22 cellular contexts compared by ENCODE assay signal in the genomic region with DNA sequence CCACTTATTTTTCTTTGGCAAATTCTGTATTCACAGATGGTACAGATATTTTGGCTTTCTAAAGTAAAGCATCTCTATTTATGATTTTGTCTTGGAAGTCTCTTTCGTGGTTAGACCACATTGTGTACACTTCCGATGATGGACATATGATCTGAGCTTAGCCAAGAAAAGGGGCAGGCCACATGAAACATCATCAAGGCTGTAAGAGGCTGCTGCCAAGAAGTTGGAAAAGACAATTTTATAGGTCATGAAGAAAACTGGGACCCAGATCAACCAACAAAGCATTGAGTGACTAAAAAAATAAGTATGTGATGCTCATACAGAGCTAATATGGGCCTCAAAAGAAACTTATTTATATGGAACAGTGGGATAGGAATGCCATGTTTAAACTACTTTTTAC.
A peak's percentile ranks its signal among the peaks of the same experiment; 100 is the strongest.
DNase-seq lines count a peak whose midpoint lies in the region; ATAC-seq, FAIRE-seq and TF ChIP-seq lines count a peak whose summit lies in the region.
"Had no signal": no experiment of that assay in that cellular context is flagged by ENCODE, and none has a peak within 500 bp of the region (broad histone marks: within the 10 kb centered on the region; RNA-seq: fewer than 3 reads in every experiment).

No MANE protein-coding gene starts in this region.

- H3K4me2 ChIP-seq in astrocyte (ENCODE audit: low read length), result no peak overlapping the region
- H3K4me2 ChIP-seq in HepG2 (ENCODE audit: low read depth, low read length), result no peak overlapping the region
- H3K4me2 ChIP-seq: A549 had no signal

- in situ Hi-C loops in HepG2 (cut with HindIII; ENCODE audit: extremely low pct_ligation_motif_present, low pct_unique_long_range_greater_than_20kb), result no loop called here

- BruUV-seq in HepG2 (replicated peaks; lab: Mats Ljungman, UMichigan), result no TSS peak

- 51% methylated on average over 2 of the region's 2 CpGs for WGBS in HepG2 (ENCODE audit: low lambda C conversion rate)

- H3K36me3 ChIP-seq in astrocyte (ENCODE audit: insufficient read depth, low read length) (no peaks in the 10 kb centered on the region), HepG2 (replicated peaks in 1 of 2; ENCODE audit: control insufficient read depth in 1 of 2, insufficient read depth in 2 of 2, low read length in 2 of 2) (no peaks in the 10 kb centered on the region)
- H3K36me3 ChIP-seq: HAP-1, sigmoid colon, upper lobe of left lung had no signal

- H3K4me3 ChIP-seq in astrocyte (ENCODE audit: insufficient read depth, low read depth, low read length) (no peak overlapping the region), fibroblast of pulmonary artery (replicated peaks; ENCODE audit: low read depth, low read length) (no peak overlapping the region), HepG2 (replicated peaks in 1 of 3; ENCODE audit: insufficient read depth in 1 of 3, low read depth in 2 of 3, low read length in 3 of 3) (no peak overlapping the region)
- H3K4me3 ChIP-seq: A549, HAP-1, sigmoid colon, upper lobe of left lung had no signal

- H3K9ac ChIP-seq in astrocyte (ENCODE audit: low read length) (no peak overlapping the region), HepG2 (ENCODE audit: insufficient read depth, low read depth, low read length) (no peak overlapping the region)

- peaks cover 10% of the 10 kb centered on the region for H3K4me1 Mint-ChIP-seq in astrocyte (ENCODE audit: low read depth, unreplicated experiment)
- H3K4me1 Mint-ChIP-seq: activated naive CD4-positive, alpha-beta T cell treated with anti-CD3 and anti-CD28 coated beads, Interleukin-2, amount 50 U/mL, for 24 hours had no signal

- no peaks in the 10 kb centered on the region for H3K27me3 Mint-ChIP-seq in astrocyte (ENCODE audit: low read depth, unreplicated experiment)
- H3K27me3 Mint-ChIP-seq: activated naive CD4-positive, alpha-beta T cell treated with anti-CD3 and anti-CD28 coated beads, Interleukin-2, amount 50 U/mL, for 24 hours; natural killer cell treated with Interleukin-12 subunit alpha and Interleukin-12 subunit beta and Interleukin-15 and Interleukin-18, amount 100 ng/mL, for 72 hours had no signal

- intact Hi-C loops in HepG2 (cut with micrococcal nuclease; ENCODE audit: unreplicated experiment), result no loop called here

- no peaks in the 10 kb centered on the region for H3K4me1 ChIP-seq in astrocyte (ENCODE audit: insufficient read depth, low read length)
- no peaks in the 10 kb centered on the region for H3K4me1 ChIP-seq in HepG2 (ENCODE audit: insufficient read depth, low read length)
- H3K4me1 ChIP-seq: A549, HAP-1, upper lobe of left lung had no signal

- FAIRE-seq in astrocyte (lab: Jason Lieb, UNC) (no peak), HepG2 (lab: Jason Lieb, UNC) (no peak)
- FAIRE-seq: A549, GM19239, RCC 7860 had no signal

- CTCF ChIA-PET in HepG2 (lab: Yijun Ruan, JAX; ENCODE audit: low intra/inter-chr PET ratio, low total read pairs), result no interaction called here

- POLR2A ChIA-PET in HepG2 (lab: Yijun Ruan, JAX), result no interaction called here

- no peak for TF ChIP-seq CTCF in astrocyte (IDR thresholded peaks at IDR 0.05; ENCODE audit: insufficient read depth, low read depth, low read length)
- no peak for TF ChIP-seq CTCF in fibroblast of pulmonary artery (IDR thresholded peaks at IDR 0.05; ENCODE audit: low read length, missing control alignments)
- TF ChIP-seq CTCF in HepG2 (CRISPR knock-in tag; IDR thresholded peaks at IDR 0.05), result no peak

- H3K36me3 Mint-ChIP-seq in astrocyte (ENCODE audit: low read depth, unreplicated experiment), result no peaks in the 10 kb centered on the region
- H3K36me3 Mint-ChIP-seq: activated naive CD4-positive, alpha-beta T cell treated with anti-CD3 and anti-CD28 coated beads, Interleukin-2, amount 50 U/mL, for 24 hours; brain; natural killer cell treated with Interleukin-12 subunit alpha and Interleukin-12 subunit beta and Interleukin-15 and Interleukin-18, amount 100 ng/mL, for 72 hours had no signal

- H3K4me3 Mint-ChIP-seq in astrocyte (ENCODE audit: unreplicated experiment), result no peak overlapping the region
- H3K4me3 Mint-ChIP-seq: activated naive CD4-positive, alpha-beta T cell treated with anti-CD3 and anti-CD28 coated beads, Interleukin-2, amount 50 U/mL, for 24 hours; brain; natural killer cell treated with Interleukin-12 subunit alpha and Interleukin-12 subunit beta and Interleukin-15 and Interleukin-18, amount 100 ng/mL, for 72 hours had no signal

- H3K9me3 ChIP-seq in astrocyte (ENCODE audit: insufficient read depth, low read depth, low read length) (no peaks in the 10 kb centered on the region), HepG2 (ENCODE audit: low read length) (no peaks in the 10 kb centered on the region)
- H3K9me3 ChIP-seq: A549, HAP-1, sigmoid colon, upper lobe of left lung had no signal

- H4K20me1 ChIP-seq in astrocyte (ENCODE audit: insufficient read depth, low read length) (no peaks in the 10 kb centered on the region), HepG2 (ENCODE audit: insufficient read depth, low read length) (no peaks in the 10 kb centered on the region)

- no peak overlapping the region for H2AFZ ChIP-seq in astrocyte (ENCODE audit: low read depth, low read length)
- no peak overlapping the region for H2AFZ ChIP-seq in HepG2 (ENCODE audit: low read length)

- no peaks in the 10 kb centered on the region for H3K79me2 ChIP-seq in astrocyte (ENCODE audit: insufficient read depth, low read length)
- no peaks in the 10 kb centered on the region for H3K79me2 ChIP-seq in HepG2 (ENCODE audit: insufficient read depth, low read length)

- ATAC-seq in HepG2, result no peak
- ATAC-seq: A549; natural killer cell treated with Interleukin-12 subunit alpha and Interleukin-12 subunit beta and Interleukin-15 and Interleukin-18, amount 100 ng/mL, for 72 hours had no signal

- no peak for TF ChIP-seq RAD21 in HepG2 (CRISPR knock-in tag; IDR thresholded peaks at IDR 0.05)

- no peak for TF ChIP-seq EP300 in HepG2 (IDR thresholded peaks at IDR 0.05; ENCODE audit: low read depth in 2 of 2, low read length in 2 of 2)
- no peak for TF ChIP-seq EP300 in HepG2 (CRISPR knock-in tag; IDR thresholded peaks at IDR 0.05; ENCODE audit: borderline replicate concordance)

- DNase-seq in AG08396 (ENCODE audit: low spot score) (peak; percentile 41), GM04503 (ENCODE audit: low read depth) (peak; percentile 58), astrocyte (ENCODE audit: low read depth) (peak; percentile 88), fibroblast of pulmonary artery (ENCODE audit: low read depth) (peak; percentile 53), HepG2 (ENCODE audit: low spot score) (no peak), EL (no peak), NCI-H226 (no peak), NCI-H1092 (lab: John Stamatoyannopoulos, UW) (no peak)
- DNase-seq: activated CD4-positive, CD25-positive, alpha-beta regulatory T cell treated with anti-CD3 and anti-CD28 coated beads, Interleukin-2, amount 50 U/mL, for 72 hours; NCI-H1694; NCI-H2227 treated with DMSO at 0.1 percent for 48 hours; sigmoid colon; stimulated activated CD4-positive, alpha-beta T cell treated with anti-CD3 and anti-CD28 coated beads, Interleukin-1b, Interleukin-23, amount 100 ng/mL, for 48 hours; stimulated activated naive CD4-positive, alpha-beta T cell treated with Interleukin-2 at 50 U/mL for 16 hours; upper lobe of left lung had no signal

- TF ChIP-seq POLR2A in HepG2 (IDR thresholded peaks at IDR 0.05; ENCODE audit: insufficient read depth in 1 of 2, low read depth in 2 of 2, low read length in 2 of 2), result no peak

- H3K27ac ChIP-seq in astrocyte (ENCODE audit: low read depth, low read length) (no peak overlapping the region), HepG2 (ENCODE audit: extremely low read length, insufficient read depth, low read length) (no peak overlapping the region)
- H3K27ac ChIP-seq: A549, sigmoid colon, upper lobe of left lung had no signal

- no peaks in the 10 kb centered on the region for H3K9me3 Mint-ChIP-seq in astrocyte (ENCODE audit: unreplicated experiment)
- H3K9me3 Mint-ChIP-seq: activated naive CD4-positive, alpha-beta T cell treated with anti-CD3 and anti-CD28 coated beads, Interleukin-2, amount 50 U/mL, for 24 hours had no signal

- H3K27me3 ChIP-seq in astrocyte (ENCODE audit: insufficient read depth, low read length), result peaks cover 3% of the 10 kb centered on the region
- H3K27me3 ChIP-seq in HepG2 (ENCODE audit: control insufficient read depth in 1 of 2, insufficient read depth in 2 of 2, low read length in 2 of 2), result no peaks in the 10 kb centered on the region
- H3K27me3 ChIP-seq: sigmoid colon, upper lobe of left lung had no signal

- no peak overlapping the region for H3K27ac Mint-ChIP-seq in astrocyte (ENCODE audit: unreplicated experiment)
- H3K27ac Mint-ChIP-seq: activated naive CD4-positive, alpha-beta T cell treated with anti-CD3 and anti-CD28 coated beads, Interleukin-2, amount 50 U/mL, for 24 hours; brain; natural killer cell treated with Interleukin-12 subunit alpha and Interleukin-12 subunit beta and Interleukin-15 and Interleukin-18, amount 100 ng/mL, for 72 hours had no signal

Comparison
In these comparisons a context has a peak if more than half of its experiments do, and no peak if none do; other contexts are left out.
1. DNase-seq: peak in AG08396 (single experiment), GM04503 (single experiment), astrocyte (single experiment) and fibroblast of pulmonary artery (single experiment); none in HepG2 (single experiment), EL (single experiment), NCI-H226 (single experiment) and NCI-H1092 (single experiment).